In genomic region chr5:135930029-135930948, GRCh38 we compare ENCODE assay signal across 10 cellular contexts. TPM values are rescaled to one million over a fixed set of nuclear protein-coding genes. Genes with fewer than 3 reads are reported as not detected.
A peak's percentile ranks its signal among the peaks of the same experiment; 100 is the strongest.
DNase-seq lines count a peak whose midpoint lies in the region; ATAC-seq and TF ChIP-seq lines count a peak whose summit lies in the region.
"Had no signal": no experiment of that assay in that cellular context is flagged by ENCODE, and none has a peak within 500 bp of the region (broad histone marks: within the 10 kb centered on the region; RNA-seq: fewer than 3 reads in every experiment).

No MANE protein-coding gene starts in this region.

- no peaks in the 10 kb centered on the region for H3K36me3 Mint-ChIP-seq in progenitor cell of endocrine pancreas (ENCODE audit: insufficient read depth)

- no peak for ATAC-seq in gastroesophageal sphincter
- ATAC-seq in GM18907 (IDR thresholded peaks at IDR 0.05; ENCODE audit: unreplicated experiment), result no peak
- no peak for ATAC-seq in stimulated activated naive CD8-positive, alpha-beta T cell treated with anti-CD3 and anti-CD28 coated beads, Interleukin-15, amount 100 ng/mL, for 72 hours

- no peak for TF ChIP-seq POLR2A in gastroesophageal sphincter (IDR thresholded peaks at IDR 0.05)

- TF ChIP-seq CTCF in gastroesophageal sphincter (IDR thresholded peaks at IDR 0.05) (no peak), progenitor cell of endocrine pancreas (IDR thresholded peaks at IDR 0.05; ENCODE audit: unreplicated experiment) (peak; percentile 44)

- H3K36me3 ChIP-seq in gastroesophageal sphincter, result no peaks in the 10 kb centered on the region

- DNase-seq in Daoy (ENCODE audit: low read depth) (peak; percentile 77), NCI-H2171 treated with DMSO at 0.1 percent for 48 hours (lab: John Stamatoyannopoulos, UW) (peak; percentile 60), progenitor cell of endocrine pancreas (ENCODE audit: low spot score, unreplicated experiment) (peak; percentile 46), NCI-H1092 (lab: John Stamatoyannopoulos, UW) (no peak)
- no peak for DNase-seq in stimulated activated CD4-positive, alpha-beta T cell treated with anti-CD3 and anti-CD28 coated beads, Interleukin-4, amount 100 ng/mL, for 24 hours
- no peak for DNase-seq in stimulated activated naive CD8-positive, alpha-beta T cell treated with anti-CD3 and anti-CD28 coated beads, Interleukin-15, amount 100 ng/mL, for 72 hours
- DNase-seq: activated CD4-positive, alpha-beta T cell treated with anti-CD3 and anti-CD28 coated beads, Interleukin-2, amount 50 U/mL, for 1 hour; NCI-H226 had no signal

- peaks cover 0 to 4% (median 0%) of the 10 kb centered on the region in 3 donors for H3K9me3 ChIP-seq in gastroesophageal sphincter

- no peak overlapping the region for H3K27ac ChIP-seq in gastroesophageal sphincter

- H3K4me1 Mint-ChIP-seq in progenitor cell of endocrine pancreas (ENCODE audit: low read depth), result no peaks in the 10 kb centered on the region
- no peaks in the 10 kb centered on the region for H3K4me1 Mint-ChIP-seq in stimulated activated naive CD8-positive, alpha-beta T cell treated with anti-CD3 and anti-CD28 coated beads, Interleukin-15, amount 100 ng/mL, for 72 hours

- H3K4me1 ChIP-seq in gastroesophageal sphincter, result peaks cover 0 to 12% (median 3%) of the 10 kb centered on the region in 3 donors

- H3K27me3 Mint-ChIP-seq in progenitor cell of endocrine pancreas, result peaks cover 74% of the 10 kb centered on the region
- peaks cover 64% of the 10 kb centered on the region for H3K27me3 Mint-ChIP-seq in stimulated activated naive CD8-positive, alpha-beta T cell treated with anti-CD3 and anti-CD28 coated beads, Interleukin-15, amount 100 ng/mL, for 72 hours

- WGBS in gastroesophageal sphincter (ENCODE audit: low coverage in 1 of 2), 2 donors, result no CpG with 5 or more reads among the region's 99 CpGs

- peaks cover 44% of the 10 kb centered on the region for H3K27me3 ChIP-seq in gastroesophageal sphincter

- H3K9me3 Mint-ChIP-seq in progenitor cell of endocrine pancreas (ENCODE audit: low read depth), result no peaks in the 10 kb centered on the region
- no peaks in the 10 kb centered on the region for H3K9me3 Mint-ChIP-seq in stimulated activated naive CD8-positive, alpha-beta T cell treated with anti-CD3 and anti-CD28 coated beads, Interleukin-15, amount 100 ng/mL, for 72 hours

- peak overlapping the region; percentile 69 for H3K4me3 Mint-ChIP-seq in progenitor cell of endocrine pancreas (ENCODE audit: low read depth)
- H3K4me3 Mint-ChIP-seq in stimulated activated naive CD8-positive, alpha-beta T cell treated with anti-CD3 and anti-CD28 coated beads, Interleukin-15, amount 100 ng/mL, for 72 hours, result peak overlapping the region in 1 of 2 donors; percentile 44

- TF ChIP-seq EP300 in gastroesophageal sphincter (IDR thresholded peaks at IDR 0.05), result no peak

- peak overlapping the region; percentile 2 to 52 for H3K4me3 ChIP-seq in gastroesophageal sphincter

- H3K27ac Mint-ChIP-seq in progenitor cell of endocrine pancreas, result no peak overlapping the region
- H3K27ac Mint-ChIP-seq in stimulated activated naive CD8-positive, alpha-beta T cell treated with anti-CD3 and anti-CD28 coated beads, Interleukin-15, amount 100 ng/mL, for 72 hours, result no peak overlapping the region

RNA-seq across cellular contexts. Expression of gene LECT2, which starts 24.5 kb away (rescaled TPM):
- not detected in 2 replicates for total RNA-seq in Daoy (2014; rRNA removed; shearing (Covaris generic))
- not detected for total RNA-seq in gastroesophageal sphincter
- total RNA-seq in progenitor cell of endocrine pancreas, result not detected in 2 replicates

RNA-seq across cellular contexts. Expression of gene IL9, which starts 34.6 kb away (rescaled TPM):
- not detected in 2 replicates for total RNA-seq in Daoy (2014; rRNA removed; shearing (Covaris generic))
- total RNA-seq in gastroesophageal sphincter (not detected), progenitor cell of endocrine pancreas (not detected in 2 replicates)

Comparison
In these comparisons a context has a peak if more than half of its experiments do, and no peak if none do; other contexts are left out.
1. DNase-seq: peak in Daoy (single experiment), NCI-H2171 treated with DMSO at 0.1 percent for 48 hours (single experiment) and progenitor cell of endocrine pancreas (single experiment); none in stimulated activated CD4-positive, alpha-beta T cell treated with anti-CD3 and anti-CD28 coated beads, Interleukin-4, amount 100 ng/mL, for 24 hours (single experiment), stimulated activated naive CD8-positive, alpha-beta T cell treated with anti-CD3 and anti-CD28 coated beads, Interleukin-15, amount 100 ng/mL, for 72 hours (0 of 2) and NCI-H1092 (single experiment).